8 cellular contexts compared by ENCODE assay signal in the genomic region with DNA sequence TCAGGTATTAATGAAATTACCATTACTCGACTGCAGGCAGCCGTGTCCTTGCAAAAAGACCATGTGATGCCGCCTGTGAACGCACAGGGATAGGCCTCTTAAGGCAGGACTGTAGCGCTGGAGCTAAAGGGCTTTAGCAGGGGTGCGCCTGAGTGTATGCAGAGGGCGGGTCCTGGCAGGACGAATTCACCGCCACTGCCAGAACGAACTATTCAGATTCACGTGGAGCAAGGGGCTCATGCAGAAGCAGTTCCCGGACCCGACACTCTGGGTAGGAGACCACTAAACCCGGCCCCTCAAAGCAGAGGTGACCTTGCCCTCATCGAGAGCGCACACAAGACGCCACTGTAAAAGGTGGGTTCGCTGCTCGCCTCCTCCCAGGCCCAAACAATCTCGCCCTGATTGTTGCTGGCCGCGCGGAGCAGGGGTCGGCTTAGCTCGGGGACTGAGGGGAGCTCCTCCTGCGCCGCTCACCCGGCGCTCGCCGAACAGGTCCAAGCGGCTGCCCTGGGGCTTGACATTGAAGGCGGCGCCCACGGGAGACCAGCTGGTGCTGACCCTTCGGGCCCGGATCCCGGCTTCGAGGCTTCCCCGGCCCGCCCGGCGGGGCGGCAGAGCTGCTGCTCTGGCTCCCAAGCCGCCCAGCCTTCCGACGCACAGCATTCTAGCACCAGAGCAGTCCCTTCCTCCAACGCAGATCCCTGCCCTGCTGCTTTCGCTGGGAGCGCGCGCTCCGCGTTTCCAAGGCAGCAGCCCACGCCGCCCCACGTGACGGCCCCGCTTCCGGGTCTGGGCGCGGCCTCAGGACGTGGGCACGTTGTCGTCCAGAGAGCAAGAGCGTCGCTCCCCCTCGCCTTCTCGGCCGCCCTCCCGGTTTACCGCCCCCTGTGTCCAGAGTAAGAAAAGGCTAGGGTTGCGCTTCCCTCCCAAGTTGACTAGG. TPM values are rescaled to one million over a fixed set of nuclear protein-coding genes. Genes with fewer than 3 reads are reported as not detected.
DNase-seq lines count a peak whose midpoint lies in the region; ATAC-seq and TF ChIP-seq lines count a peak whose summit lies in the region.

MIPEP (minus strand) TSS at position 743 of the 940 bp plus-strand sequence; CDS start at position 663, 80 bp downstream.

- H3K27ac ChIP-seq in HUES64 (ENCODE audit: low read depth, low read length) = peak within 1 kb of the TSS; percentile 80

- no peaks in the 10 kb centered on the region for H3K9me3 ChIP-seq in HUES64 (ENCODE audit: insufficient read depth, low read depth, low read length)
- no peaks in the 10 kb centered on the region for H3K9me3 ChIP-seq in mucosa of descending colon

- H3K27me3 ChIP-seq in HUES64 (ENCODE audit: insufficient read depth, low read length) = no peaks in the 10 kb centered on the region

- ATAC-seq in GM21447 (IDR thresholded peaks at IDR 0.05; ENCODE audit: unreplicated experiment) = peak; percentile 93
- peak; percentile 97 for ATAC-seq in mucosa of descending colon

- H3K4me1 ChIP-seq in HUES64 (ENCODE audit: insufficient read depth, low read length) = peaks cover 15% of the 10 kb centered on the region
- peaks cover 11% of the 10 kb centered on the region for H3K4me1 ChIP-seq in mucosa of descending colon (ENCODE audit: low read depth)

- TF ChIP-seq CTCF in epithelial cell of esophagus (IDR thresholded peaks at IDR 0.05; ENCODE audit: insufficient read depth, low read depth, low read length, missing control alignments) (peak; percentile 47), mucosa of descending colon (IDR thresholded peaks at IDR 0.05) (peak; percentile 47)

- intact Hi-C loops in mucosa of descending colon (cut with DNase I, micrococcal nuclease) = no loop called here

- peak within 1 kb of the TSS; percentile 97 for H3K4me3 ChIP-seq in HUES64 (ENCODE audit: low read length)
- H3K4me3 ChIP-seq in epithelial cell of esophagus (ENCODE audit: low read length) = peak within 1 kb of the TSS; percentile 94
- H3K4me3 ChIP-seq in mucosa of descending colon = peak within 1 kb of the TSS; percentile 99

- H3K9ac ChIP-seq in HUES64 (ENCODE audit: low read depth, low read length) = peak within 1 kb of the TSS; percentile 88

- WGBS in HUES64 = under 1% methylated on average over 73 of the region's 73 CpGs

- H3K36me3 ChIP-seq in HUES64 (ENCODE audit: insufficient read depth, low read length) = peaks cover 11% of the 10 kb centered on the region
- no peaks in the 10 kb centered on the region for H3K36me3 ChIP-seq in mucosa of descending colon (ENCODE audit: low read depth)

- DNase-seq in DMS114 treated with DMSO at 0.1 percent for 48 hours (lab: John Stamatoyannopoulos, UW; ENCODE audit: unreplicated experiment) (peak; percentile 84), OCI-M1 (lab: John Stamatoyannopoulos, UW) (peak; percentile 93), activated T-cell treated with anti-CD3 and anti-CD28 coated beads for 4 hours (peak; percentile 89), epithelial cell of esophagus (ENCODE audit: low read depth) (peak; percentile 98), mucosa of descending colon (peak; percentile 95 to 97 (median 95))
- peak; percentile 92 for DNase-seq in stimulated activated CD8-positive, alpha-beta memory T cell treated with anti-CD3 and anti-CD28 coated beads, Interleukin-4, amount 100 ng/mL, for 24 hours (ENCODE audit: low read depth)

RNA-seq across cellular contexts. Expression of gene MIPEP, which starts in this region (rescaled TPM):
- polyA plus RNA-seq in HUES64 (2013, experiment 1 of 2) = 21.8 TPM
- polyA plus RNA-seq in HUES64 (2013, experiment 2 of 2) = 19.9 TPM
- total RNA-seq in mucosa of descending colon = 10 to 100 TPM; 17.3 to 27.0 (median 24.6) TPM

Comparison
In these comparisons a context has a peak if more than half of its experiments do, and no peak if none do; other contexts are left out.
1. Peak in every context shown above with its lines: DNase-seq, ATAC-seq, H3K4me3 ChIP-seq and H3K27ac ChIP-seq.